Comparison of ENCODE assay signal across 11 cellular contexts in genomic region chr11:100632970-100633452, GRCh38. TPM values are rescaled to one million over a fixed set of nuclear protein-coding genes. Genes with fewer than 3 reads are reported as not detected.
A peak's percentile ranks its signal among the peaks of the same experiment; 100 is the strongest.
DNase-seq lines count a peak whose midpoint lies in the region; ATAC-seq and TF ChIP-seq lines count a peak whose summit lies in the region.
"Had no signal": no experiment of that assay in that cellular context is flagged by ENCODE, and none has a peak within 500 bp of the region (broad histone marks: within the 10 kb centered on the region; RNA-seq: fewer than 3 reads in every experiment).

No MANE protein-coding gene starts in this region.

- DNase-seq in DMS53 treated with DMSO at 0.1 percent for 48 hours (lab: John Stamatoyannopoulos, UW; ENCODE audit: unreplicated experiment), result peak; percentile 78
- peak; percentile 32 to 64 for DNase-seq in SHP77 (lab: John Stamatoyannopoulos, UW)
- peak; percentile 74 for DNase-seq in prostate gland (ENCODE audit: low spot score)
- DNase-seq in omental fat pad (ENCODE audit: low spot score), result no peak
- DNase-seq in AG20443 (ENCODE audit: low spot score), result no peak
- DNase-seq in NCI-H2196 (lab: John Stamatoyannopoulos, UW; ENCODE audit: unreplicated experiment), result no peak
- DNase-seq: activated CD8-positive, alpha-beta T cell treated with anti-CD3 and anti-CD28 coated beads, Interleukin-2, amount 10 ng/mL, durations not matched to agents 7 days and 5 days; NCI-H187 had no signal

- H3K9me3 ChIP-seq in gastroesophageal sphincter (peaks cover 0 to 5% (median 0%) of the 10 kb centered on the region in 3 donors), prostate gland (no peaks in the 10 kb centered on the region)

- no peaks in the 10 kb centered on the region for H3K36me3 ChIP-seq in gastroesophageal sphincter
- no peaks in the 10 kb centered on the region for H3K36me3 ChIP-seq in prostate gland

- WGBS in gastroesophageal sphincter (ENCODE audit: low coverage in 1 of 2), 2 donors, result 0 to 7% methylated on average over 4 to 5 of the region's 5 CpGs
- WGBS in prostate gland, result 10% methylated on average over 5 of the region's 5 CpGs

- no peak for TF ChIP-seq CTCF in gastroesophageal sphincter (IDR thresholded peaks at IDR 0.05)
- no peak for TF ChIP-seq CTCF in prostate gland (IDR thresholded peaks at IDR 0.05)
- TF ChIP-seq CTCF in omental fat pad (IDR thresholded peaks at IDR 0.05), result no peak

- no peaks in the 10 kb centered on the region for H3K4me1 Mint-ChIP-seq in stimulated activated memory B cell treated with anti-CD40 and anti-IgM and Interleukin-4, amounts not matched to agents 10 μg/mL and 1 μg/mL and 100 μg/mL, for 72 hours

- no peak for TF ChIP-seq EP300 in gastroesophageal sphincter (IDR thresholded peaks at IDR 0.05)

- no peak overlapping the region for H3K27ac Mint-ChIP-seq in stimulated activated memory B cell treated with anti-CD40 and anti-IgM and Interleukin-4, amounts not matched to agents 10 μg/mL and 1 μg/mL and 100 μg/mL, for 72 hours
- H3K27ac Mint-ChIP-seq: activated CD8-positive, alpha-beta T cell treated with anti-CD3 and anti-CD28 coated beads, Interleukin-2, amount 10 ng/mL, durations not matched to agents 7 days and 5 days had no signal

- no peaks in the 10 kb centered on the region for H3K36me3 Mint-ChIP-seq in stimulated activated memory B cell treated with anti-CD40 and anti-IgM and Interleukin-4, amounts not matched to agents 10 μg/mL and 1 μg/mL and 100 μg/mL, for 72 hours

- H3K4me3 Mint-ChIP-seq in stimulated activated memory B cell treated with anti-CD40 and anti-IgM and Interleukin-4, amounts not matched to agents 10 μg/mL and 1 μg/mL and 100 μg/mL, for 72 hours, result no peak overlapping the region
- H3K4me3 Mint-ChIP-seq: activated CD8-positive, alpha-beta T cell treated with anti-CD3 and anti-CD28 coated beads, Interleukin-2, amount 10 ng/mL, durations not matched to agents 7 days and 5 days had no signal

- no peaks in the 10 kb centered on the region for H3K27me3 ChIP-seq in gastroesophageal sphincter
- no peaks in the 10 kb centered on the region for H3K27me3 ChIP-seq in prostate gland (replicated peaks; ENCODE audit: insufficient read depth)

- TF ChIP-seq POLR2A in gastroesophageal sphincter (IDR thresholded peaks at IDR 0.05), result no peak
- TF ChIP-seq POLR2A in prostate gland (IDR thresholded peaks at IDR 0.05), result no peak

- H3K27ac ChIP-seq in gastroesophageal sphincter (peak overlapping the region in 3 of 4 donors; percentile 5 to 13 (median 6)), prostate gland (peak overlapping the region in 1 of 2 donors; percentile 70)

- peak; percentile 65 for ATAC-seq in gastroesophageal sphincter
- ATAC-seq in omental fat pad (ENCODE audit: low FRiP score), result no peak
- ATAC-seq in stimulated activated memory B cell treated with anti-CD40 and anti-IgM and Interleukin-4, amounts not matched to agents 10 μg/mL and 1 μg/mL and 100 μg/mL, for 72 hours, result no peak
- ATAC-seq: activated CD8-positive, alpha-beta T cell treated with anti-CD3 and anti-CD28 coated beads, Interleukin-2, amount 10 ng/mL, durations not matched to agents 7 days and 5 days; esophagus mucosa had no signal

- H3K27me3 Mint-ChIP-seq in stimulated activated memory B cell treated with anti-CD40 and anti-IgM and Interleukin-4, amounts not matched to agents 10 μg/mL and 1 μg/mL and 100 μg/mL, for 72 hours, result no peaks in the 10 kb centered on the region

- no peaks in the 10 kb centered on the region for H3K9me3 Mint-ChIP-seq in stimulated activated memory B cell treated with anti-CD40 and anti-IgM and Interleukin-4, amounts not matched to agents 10 μg/mL and 1 μg/mL and 100 μg/mL, for 72 hours

- H3K4me3 ChIP-seq in gastroesophageal sphincter (no peak overlapping the region), prostate gland (no peak overlapping the region)

- intact Hi-C loops in prostate gland (cut with DNase I), result no loop called here

- H3K4me1 ChIP-seq in gastroesophageal sphincter (peaks cover 0 to 13% (median 0%) of the 10 kb centered on the region in 3 donors), prostate gland (replicated peaks) (no peaks in the 10 kb centered on the region)

RNA-seq across cellular contexts. Expression of gene ARHGAP42, which starts 54.1 kb away (rescaled TPM):
- 10 to 100 TPM in 2 of 4 donors, 1 to 10 TPM in 2; 6.3 to 29.1 (median 9.9) TPM for total RNA-seq in gastroesophageal sphincter
- total RNA-seq in prostate gland, result 10 to 100 TPM; 12.8 to 20.5 TPM
- total RNA-seq in omental fat pad, result 10 to 100 TPM in 3 of 4 donors, 1 to 10 TPM in 1; 9.6 to 47.4 (median 15.7) TPM

Comparison
In these comparisons a context has a peak if more than half of its experiments do, and no peak if none do; other contexts are left out.
1. DNase-seq: peak in DMS53 treated with DMSO at 0.1 percent for 48 hours (single experiment), SHP77 (2 of 2) and prostate gland (single experiment); none in omental fat pad (single experiment), AG20443 (single experiment) and NCI-H2196 (single experiment).